ENCODE assay signal across 20 cellular contexts in the genomic region with DNA sequence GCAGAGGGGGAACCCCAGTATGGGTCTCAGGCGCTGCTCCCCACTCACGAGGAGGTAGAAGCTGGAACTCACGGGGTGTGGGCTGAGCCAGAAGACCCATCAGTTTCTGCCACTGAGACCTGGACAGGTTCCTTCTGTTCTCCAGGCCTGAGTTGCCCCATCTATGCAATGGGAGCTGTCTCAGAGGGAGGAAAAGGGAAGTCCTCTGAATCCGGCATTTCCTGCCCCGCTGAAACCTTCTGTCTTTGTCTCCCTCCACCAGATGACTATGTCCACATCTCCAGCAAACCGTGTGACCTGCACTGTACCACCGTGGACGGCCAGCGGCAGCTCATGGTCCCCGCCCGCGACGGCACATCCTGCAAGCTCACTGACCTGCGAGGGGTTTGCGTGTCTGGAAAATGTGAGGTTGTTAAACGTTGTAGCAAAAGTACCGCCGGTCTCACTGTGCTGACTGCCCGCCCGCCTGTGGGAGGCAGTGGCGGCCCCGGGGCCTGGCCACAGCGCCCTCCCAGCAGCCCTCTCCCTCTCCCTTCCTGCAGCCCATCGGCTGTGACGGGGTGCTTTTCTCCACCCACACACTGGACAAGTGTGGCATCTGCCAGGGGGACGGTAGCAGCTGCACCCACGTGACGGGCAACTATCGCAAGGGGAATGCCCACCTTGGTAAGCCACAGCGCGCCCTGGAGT. TPM values are rescaled to one million over a fixed set of nuclear protein-coding genes. Genes with fewer than 3 reads are reported as not detected.
A peak's percentile ranks its signal among the peaks of the same experiment; 100 is the strongest.
DNase-seq lines count a peak whose midpoint lies in the region; ATAC-seq, FAIRE-seq and TF ChIP-seq lines count a peak whose summit lies in the region.
"Had no signal": no experiment of that assay in that cellular context is flagged by ENCODE, and none has a peak within 500 bp of the region (broad histone marks: within the 10 kb centered on the region; RNA-seq: fewer than 3 reads in every experiment).

No MANE protein-coding gene starts in this region.

- ATAC-seq in GM21423 (IDR thresholded peaks at IDR 0.05; ENCODE audit: unreplicated experiment) (no peak), GM21576 (IDR thresholded peaks at IDR 0.05; ENCODE audit: unreplicated experiment) (no peak), HG02759 (IDR thresholded peaks at IDR 0.05; ENCODE audit: unreplicated experiment) (no peak)

- H3K79me2 ChIP-seq in OCI-LY7 (ENCODE audit: insufficient read depth, low read depth, low read length): no peaks in the 10 kb centered on the region

- H3K9me2 ChIP-seq in OCI-LY7 (ENCODE audit: insufficient read depth, low read length): no peaks in the 10 kb centered on the region

- no TSS peak for BruUV-seq in OCI-LY7 (replicated peaks; lab: Mats Ljungman, UMichigan)

- CTCF ChIA-PET in OCI-LY7 (lab: Charles Lee; ENCODE audit: unreplicated experiment): no interaction called here

- intact Hi-C loops in OCI-LY7 (cut with micrococcal nuclease; ENCODE audit: unreplicated experiment): no loop called here

- FAIRE-seq in GM12892 (lab: Jason Lieb, UNC): peak; percentile 63
- FAIRE-seq: GM18507, RCC 7860 had no signal

- H3K9me3 ChIP-seq in BLaER1: no peaks in the 10 kb centered on the region
- H3K9me3 ChIP-seq in OCI-LY7 (ENCODE audit: low read length): no peaks in the 10 kb centered on the region
- H3K9me3 ChIP-seq: prostate gland had no signal

- H3K27me3 ChIP-seq in BLaER1 (peaks cover 26% of the 10 kb centered on the region), kidney epithelial cell (ENCODE audit: control insufficient read depth, insufficient read depth, low read length) (peaks cover 62% of the 10 kb centered on the region)

- TF ChIP-seq POLR2A in GM12892 (IDR thresholded peaks at IDR 0.05; ENCODE audit: low read depth, low read length): no peak

- H4K20me1 ChIP-seq in BLaER1 (no peaks in the 10 kb centered on the region), OCI-LY7 (ENCODE audit: insufficient read depth, low read length) (no peaks in the 10 kb centered on the region)

- no peaks in the 10 kb centered on the region for H3K36me3 ChIP-seq in BLaER1
- H3K36me3 ChIP-seq in OCI-LY7 (ENCODE audit: insufficient read depth, low read length): no peaks in the 10 kb centered on the region
- no peaks in the 10 kb centered on the region for H3K36me3 ChIP-seq in kidney epithelial cell (ENCODE audit: control insufficient read depth, insufficient read depth, low read length)
- H3K36me3 ChIP-seq: prostate gland had no signal

- H3K9ac ChIP-seq in BLaER1: peak overlapping the region; percentile 11

- no peak for DNase-seq in GM12892 (ENCODE audit: insufficient read length)
- DNase-seq in OCI-LY7 (ENCODE audit: low spot score): peak; percentile 28
- no peak for DNase-seq in kidney epithelial cell (ENCODE audit: low read depth)
- DNase-seq in putamen (ENCODE audit: low spot score): no peak
- DNase-seq: activated CD4-positive, alpha-beta T cell treated with anti-CD3 and anti-CD28 coated beads, Interleukin-2, amount 50 U/mL, for 48 hours; effector memory CD4-positive, alpha-beta T cell; foreskin melanocyte; NCI-H1105 treated with DMSO at 0.1 percent for 48 hours; NCI-H446; T-helper 2 cell had no signal

- H3K4me2 ChIP-seq in BLaER1 (peak overlapping the region; percentile 89), OCI-LY7 (ENCODE audit: low read length) (peak overlapping the region; percentile 52)

- POLR2A ChIA-PET in OCI-LY7 (lab: Charles Lee): no interaction called here

- H3K27ac ChIP-seq in BLaER1: peak overlapping the region; percentile 11
- H3K27ac ChIP-seq in OCI-LY7 (ENCODE audit: low read depth, low read length, poor library complexity, severe bottlenecking): no peak overlapping the region
- H3K27ac ChIP-seq: prostate gland had no signal

- TF ChIP-seq CTCF in OCI-LY7 (conservative IDR thresholded peaks at IDR 0.05; ENCODE audit: low read length) (peak; percentile 76), kidney epithelial cell (IDR thresholded peaks at IDR 0.05; ENCODE audit: insufficient read depth, low read length, poor library complexity, severe bottlenecking) (peak; percentile 3)

- H3K4me1 ChIP-seq in BLaER1: peaks cover 65% of the 10 kb centered on the region
- peaks cover 13% of the 10 kb centered on the region for H3K4me1 ChIP-seq in OCI-LY7 (ENCODE audit: insufficient read depth, low read length, poor library complexity, severe bottlenecking)
- H3K4me1 ChIP-seq: prostate gland had no signal

- H3K4me3 ChIP-seq in BLaER1 (peak overlapping the region; percentile 22), OCI-LY7 (ENCODE audit: low read depth, low read length, poor library complexity, severe bottlenecking) (peak overlapping the region; percentile 14), kidney epithelial cell (ENCODE audit: low read depth, low read length) (no peak overlapping the region)
- H3K4me3 ChIP-seq: prostate gland had no signal

- peak overlapping the region; percentile 83 for H2AFZ ChIP-seq in OCI-LY7 (ENCODE audit: low read length)

RNA-seq across cellular contexts. Expression of gene ADAMTSL2, which starts 6.0 kb away (rescaled TPM):
- not detected for polyA plus RNA-seq in GM12892 (2012; ENCODE audit: missing spikeins)
- total RNA-seq in OCI-LY7 (2014; rRNA removed; shearing (Covaris generic)): 0.88 and 1.0 TPM in 2 replicates
- not detected in 2 replicates for total RNA-seq in OCI-LY7 (2022)
- 0.54 and 1.2 TPM in 2 replicates for total RNA-seq in kidney epithelial cell
- total RNA-seq: HT1080 had no signal
- polyA plus RNA-seq: immature natural killer cell had no signal

RNA-seq across cellular contexts. Expression of gene MYMK, which starts 15.7 kb away (rescaled TPM):
- polyA plus RNA-seq in GM12892 (2012; ENCODE audit: missing spikeins): not detected
- not detected in 2 replicates for total RNA-seq in OCI-LY7 (2014; rRNA removed; shearing (Covaris generic))
- not detected in 2 replicates for total RNA-seq in OCI-LY7 (2022)
- not detected in 2 replicates for total RNA-seq in kidney epithelial cell
- total RNA-seq: HT1080, prostate gland had no signal
- polyA plus RNA-seq: immature natural killer cell, urinary bladder had no signal
